Comparison of ENCODE assay signal across 20 cellular contexts in genomic region chr5:10384483-10384882, GRCh38. TPM values are rescaled to one million over a fixed set of nuclear protein-coding genes. Genes with fewer than 3 reads are reported as not detected.
"Had no signal": no experiment of that assay in that cellular context is flagged by ENCODE, and none has a peak within 500 bp of the region (broad histone marks: within the 10 kb centered on the region; RNA-seq: fewer than 3 reads in every experiment).

No MANE protein-coding gene starts in this region.

- ATAC-seq: effector memory CD8-positive, alpha-beta T cell; foreskin keratinocyte; pancreas; T-cell had no signal

- DNase-seq: activated gamma-delta T cell; activated naive CD4-positive, alpha-beta T cell treated with anti-CD3 and anti-CD28 coated beads, Interleukin-2, amount 50 U/mL, for 16 hours; activated T-cell treated with anti-CD3 and anti-CD28 coated beads, Interleukin-2, amount 50 U/mL, for 48 hours; colonic mucosa; dorsolateral prefrontal cortex; effector memory CD8-positive, alpha-beta T cell; foreskin keratinocyte; hippocampal formation; kidney glomerular epithelial cell; pancreas; psoas muscle; right cardiac atrium; stimulated activated CD4-positive, alpha-beta T cell treated with anti-CD3 and anti-CD28 coated beads, Interleukin-4, amount 100 ng/mL, for 24 hours; stimulated activated naive CD4-positive, alpha-beta T cell treated with Interleukin-2 at 50 U/mL for 16 hours; T-cell had no signal

- H3K27me3 Mint-ChIP-seq: effector memory CD8-positive, alpha-beta T cell; memory B cell; T-cell; type B pancreatic cell had no signal

- H3K4me3 Mint-ChIP-seq: effector memory CD8-positive, alpha-beta T cell; memory B cell; nephron; T-cell; type B pancreatic cell had no signal

- H3K9me3 ChIP-seq: colonic mucosa, pancreas, psoas muscle, thoracic aorta, vagina had no signal

- H3K4me3 ChIP-seq: colonic mucosa, dorsolateral prefrontal cortex, pancreas, psoas muscle, thoracic aorta, vagina had no signal

- H3K27me3 ChIP-seq: colonic mucosa, dorsolateral prefrontal cortex, foreskin keratinocyte, pancreas, vagina had no signal

- H3K4me1 Mint-ChIP-seq: nephron had no signal

- H3K27ac Mint-ChIP-seq: memory B cell, nephron, type B pancreatic cell had no signal

- H3K9me3 Mint-ChIP-seq: effector memory CD8-positive, alpha-beta T cell; memory B cell; T-cell; type B pancreatic cell had no signal

- H3K4me1 ChIP-seq: colonic mucosa, foreskin keratinocyte, pancreas, vagina had no signal

- H3K27ac ChIP-seq: colonic mucosa, foreskin keratinocyte, pancreas, psoas muscle, thoracic aorta, vagina had no signal

RNA-seq across cellular contexts. Expression of gene ROPN1L, which starts 57.2 kb away (rescaled TPM):
- total RNA-seq: colonic mucosa, thoracic aorta had no signal
